ENCODE assay signal across 1 cellular context in the genomic region with DNA sequence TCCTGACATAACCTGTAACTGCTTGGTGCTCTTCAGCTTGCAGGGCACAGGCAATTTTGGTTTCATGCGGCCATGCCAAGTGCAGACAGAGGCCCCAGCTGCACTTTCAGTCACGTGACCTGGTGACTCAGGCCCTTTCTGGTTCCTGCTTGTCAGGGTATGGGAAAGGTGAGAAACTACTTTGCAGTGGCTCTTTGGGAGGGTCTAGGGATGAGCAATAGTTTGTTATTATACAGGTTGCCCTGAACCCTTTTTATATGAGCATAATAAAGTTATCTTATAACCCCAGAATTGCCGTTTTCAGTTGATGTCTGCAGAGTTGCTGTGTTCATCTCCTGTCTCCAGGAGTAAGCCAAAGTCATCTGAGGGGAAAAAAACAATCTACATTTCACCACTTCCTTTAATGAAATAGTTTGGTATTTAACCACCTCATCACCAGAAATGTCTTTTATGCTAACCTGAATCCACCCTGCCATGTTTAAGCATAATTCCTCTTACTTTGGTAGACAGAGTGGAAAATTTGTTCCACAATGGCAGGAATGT.
TF ChIP-seq lines count a peak whose summit lies in the region.

No MANE protein-coding gene starts in this region.

TF ChIP-seq in GM23338, 12 proteins besides CTCF, POLR2A, EP300 and RAD21 (continued from another document):
- TF ChIP-seq, protein P1, sequence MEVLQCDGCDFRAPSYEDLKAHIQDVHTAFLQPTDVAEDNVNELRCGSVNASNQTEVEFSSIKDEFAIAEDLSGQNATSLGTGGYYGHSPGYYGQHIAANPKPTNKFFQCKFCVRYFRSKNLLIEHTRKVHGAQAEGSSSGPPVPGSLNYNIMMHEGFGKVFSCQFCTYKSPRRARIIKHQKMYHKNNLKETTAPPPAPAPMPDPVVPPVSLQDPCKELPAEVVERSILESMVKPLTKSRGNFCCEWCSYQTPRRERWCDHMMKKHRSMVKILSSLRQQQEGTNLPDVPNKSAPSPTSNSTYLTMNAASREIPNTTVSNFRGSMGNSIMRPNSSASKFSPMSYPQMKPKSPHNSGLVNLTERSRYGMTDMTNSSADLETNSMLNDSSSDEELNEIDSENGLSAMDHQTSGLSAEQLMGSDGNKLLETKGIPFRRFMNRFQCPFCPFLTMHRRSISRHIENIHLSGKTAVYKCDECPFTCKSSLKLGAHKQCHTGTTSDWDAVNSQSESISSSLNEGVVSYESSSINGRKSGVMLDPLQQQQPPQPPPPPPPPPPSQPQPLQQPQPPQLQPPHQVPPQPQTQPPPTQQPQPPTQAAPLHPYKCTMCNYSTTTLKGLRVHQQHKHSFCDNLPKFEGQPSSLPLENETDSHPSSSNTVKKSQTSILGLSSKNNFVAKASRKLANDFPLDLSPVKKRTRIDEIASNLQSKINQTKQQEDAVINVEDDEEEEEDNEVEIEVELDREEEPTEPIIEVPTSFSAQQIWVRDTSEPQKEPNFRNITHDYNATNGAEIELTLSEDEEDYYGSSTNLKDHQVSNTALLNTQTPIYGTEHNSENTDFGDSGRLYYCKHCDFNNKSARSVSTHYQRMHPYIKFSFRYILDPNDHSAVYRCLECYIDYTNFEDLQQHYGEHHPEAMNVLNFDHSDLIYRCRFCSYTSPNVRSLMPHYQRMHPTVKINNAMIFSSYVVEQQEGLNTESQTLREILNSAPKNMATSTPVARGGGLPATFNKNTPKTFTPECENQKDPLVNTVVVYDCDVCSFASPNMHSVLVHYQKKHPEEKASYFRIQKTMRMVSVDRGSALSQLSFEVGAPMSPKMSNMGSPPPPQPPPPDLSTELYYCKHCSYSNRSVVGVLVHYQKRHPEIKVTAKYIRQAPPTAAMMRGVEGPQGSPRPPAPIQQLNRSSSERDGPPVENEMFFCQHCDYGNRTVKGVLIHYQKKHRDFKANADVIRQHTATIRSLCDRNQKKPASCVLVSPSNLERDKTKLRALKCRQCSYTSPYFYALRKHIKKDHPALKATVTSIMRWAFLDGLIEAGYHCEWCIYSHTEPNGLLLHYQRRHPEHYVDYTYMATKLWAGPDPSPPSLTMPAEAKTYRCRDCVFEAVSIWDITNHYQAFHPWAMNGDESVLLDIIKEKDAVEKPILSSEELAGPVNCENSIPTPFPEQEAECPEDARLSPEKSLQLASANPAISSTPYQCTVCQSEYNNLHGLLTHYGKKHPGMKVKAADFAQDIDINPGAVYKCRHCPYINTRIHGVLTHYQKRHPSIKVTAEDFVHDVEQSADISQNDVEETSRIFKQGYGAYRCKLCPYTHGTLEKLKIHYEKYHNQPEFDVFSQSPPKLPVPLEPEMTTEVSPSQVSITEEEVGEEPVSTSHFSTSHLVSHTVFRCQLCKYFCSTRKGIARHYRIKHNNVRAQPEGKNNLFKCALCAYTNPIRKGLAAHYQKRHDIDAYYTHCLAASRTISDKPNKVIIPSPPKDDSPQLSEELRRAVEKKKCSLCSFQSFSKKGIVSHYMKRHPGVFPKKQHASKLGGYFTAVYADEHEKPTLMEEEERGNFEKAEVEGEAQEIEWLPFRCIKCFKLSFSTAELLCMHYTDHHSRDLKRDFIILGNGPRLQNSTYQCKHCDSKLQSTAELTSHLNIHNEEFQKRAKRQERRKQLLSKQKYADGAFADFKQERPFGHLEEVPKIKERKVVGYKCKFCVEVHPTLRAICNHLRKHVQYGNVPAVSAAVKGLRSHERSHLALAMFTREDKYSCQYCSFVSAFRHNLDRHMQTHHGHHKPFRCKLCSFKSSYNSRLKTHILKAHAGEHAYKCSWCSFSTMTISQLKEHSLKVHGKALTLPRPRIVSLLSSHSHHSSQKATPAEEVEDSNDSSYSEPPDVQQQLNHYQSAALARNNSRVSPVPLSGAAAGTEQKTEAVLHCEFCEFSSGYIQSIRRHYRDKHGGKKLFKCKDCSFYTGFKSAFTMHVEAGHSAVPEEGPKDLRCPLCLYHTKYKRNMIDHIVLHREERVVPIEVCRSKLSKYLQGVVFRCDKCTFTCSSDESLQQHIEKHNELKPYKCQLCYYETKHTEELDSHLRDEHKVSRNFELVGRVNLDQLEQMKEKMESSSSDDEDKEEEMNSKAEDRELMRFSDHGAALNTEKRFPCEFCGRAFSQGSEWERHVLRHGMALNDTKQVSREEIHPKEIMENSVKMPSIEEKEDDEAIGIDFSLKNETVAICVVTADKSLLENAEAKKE (CRISPR knock-in tag; IDR thresholded peaks at IDR 0.05) = no peak
- no peak for TF ChIP-seq EZH2phosphoT487 (IDR thresholded peaks at IDR 0.05; ENCODE audit: unreplicated experiment)
TF ChIP-seq in GM23338: peak in this region for 0.
